Comparison of ENCODE assay signal across 9 cellular contexts in the genomic region with DNA sequence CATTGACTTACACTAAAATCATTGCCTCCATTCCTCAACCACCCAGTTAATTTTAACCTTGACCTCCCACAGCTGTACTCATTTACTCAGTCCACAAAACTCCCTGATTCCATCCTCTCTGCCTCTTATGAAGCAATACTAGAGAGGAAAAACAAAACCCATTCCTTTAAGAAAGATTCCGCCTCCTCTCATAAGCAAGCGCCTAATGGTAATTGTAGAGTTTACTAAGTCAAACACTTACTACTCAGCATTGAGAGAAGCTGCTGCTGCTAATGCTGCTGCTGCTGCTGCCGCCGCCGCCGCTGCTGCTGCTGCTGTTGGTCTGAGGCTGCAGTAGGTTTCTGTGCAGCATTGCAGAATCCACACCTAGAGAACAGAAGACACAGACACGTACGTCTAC. TPM values are rescaled to one million over a fixed set of nuclear protein-coding genes. Genes with fewer than 3 reads are reported as not detected.
DNase-seq lines count a peak whose midpoint lies in the region; ATAC-seq and TF ChIP-seq lines count a peak whose summit lies in the region.
"Had no signal": no experiment of that assay in that cellular context is flagged by ENCODE, and none has a peak within 500 bp of the region (broad histone marks: within the 10 kb centered on the region; RNA-seq: fewer than 3 reads in every experiment).

No MANE protein-coding gene starts in this region.

- H3K4me3 ChIP-seq in brain microvascular endothelial cell (ENCODE audit: low read depth, low read length), result peak overlapping the region; percentile 76
- no peak overlapping the region for H3K4me3 ChIP-seq in thyroid gland (replicated peaks in 1 of 3)

- in situ Hi-C loops in brain microvascular endothelial cell (cut with HindIII; ENCODE audit: low pct_ligation_motif_present, low sequenced_read_pairs), result no loop called here

- H3K36me3 ChIP-seq in brain microvascular endothelial cell (replicated peaks) (no peaks in the 10 kb centered on the region), thyroid gland (no peaks in the 10 kb centered on the region)

- ATAC-seq in left lobe of liver (peak; percentile 8), HG02840 (IDR thresholded peaks at IDR 0.05; ENCODE audit: low FRiP score, unreplicated experiment) (no peak), HG03342 (IDR thresholded peaks at IDR 0.05; ENCODE audit: unreplicated experiment) (no peak), GM21423 (IDR thresholded peaks at IDR 0.05; ENCODE audit: unreplicated experiment) (no peak)
- ATAC-seq: activated T-cell treated with anti-CD3 and anti-CD28 coated beads, Interleukin-2, amount 50 U/mL, for 72 hours had no signal

- intact Hi-C loops in thyroid gland (cut with DNase I), result loop anchor here (5.0 to 10.0 kb wide), 2 partner anchors 69 to 207 kb away; no protein-coding TSS in a partner anchor

- H3K27ac ChIP-seq in brain microvascular endothelial cell (peak overlapping the region; percentile 95), thyroid gland (peak overlapping the region; percentile 19 to 92 (median 88))

- no peaks in the 10 kb centered on the region for H3K9me3 ChIP-seq in thyroid gland

- H3K27me3 ChIP-seq in brain microvascular endothelial cell (replicated peaks), result no peaks in the 10 kb centered on the region
- no peaks in the 10 kb centered on the region for H3K27me3 ChIP-seq in thyroid gland

- peaks cover 21 to 26% of the 10 kb centered on the region in 2 donors for H3K4me1 ChIP-seq in thyroid gland

- TF ChIP-seq CTCF in brain microvascular endothelial cell (IDR thresholded peaks at IDR 0.05; ENCODE audit: low read depth, low read length, missing control alignments) (no peak), thyroid gland (IDR thresholded peaks at IDR 0.05) (no peak)

- DNase-seq in stimulated activated CD4-positive, alpha-beta T cell treated with anti-CD3 and anti-CD28 coated beads, Interleukin-4, amount 100 ng/mL, for 1 hour, result peak; percentile 17
- DNase-seq in stimulated activated CD4-positive, alpha-beta T cell treated with anti-CD3 and anti-CD28 coated beads, Interleukin-12 subunit alpha, Interleukin-12 subunit beta, amount 100 ng/mL, for 4 hours, result no peak
- DNase-seq in brain microvascular endothelial cell (peak; percentile 40), left lobe of liver (ENCODE audit: low spot score) (no peak), thyroid gland (peak; percentile 26 to 28)

- WGBS in thyroid gland, 2 donors, result 32 to 47% methylated on average over 8 of the region's 8 CpGs

- peak in 1 of 2 donors; percentile 46 for TF ChIP-seq POLR2A in thyroid gland (IDR thresholded peaks at IDR 0.05)

RNA-seq across cellular contexts. Expression of a gene that starts 2.1 kb away (rescaled TPM):
- 14.2 TPM for total RNA-seq in left lobe of liver
- total RNA-seq in thyroid gland, result 100 to 1,000 TPM; 257 to 644 (median 358) TPM

Comparison
In these comparisons a context has a peak if more than half of its experiments do, and no peak if none do; other contexts are left out.
1. DNase-seq: peak in stimulated activated CD4-positive, alpha-beta T cell treated with anti-CD3 and anti-CD28 coated beads, Interleukin-4, amount 100 ng/mL, for 1 hour (single experiment), brain microvascular endothelial cell (single experiment) and thyroid gland (2 of 2); none in stimulated activated CD4-positive, alpha-beta T cell treated with anti-CD3 and anti-CD28 coated beads, Interleukin-12 subunit alpha, Interleukin-12 subunit beta, amount 100 ng/mL, for 4 hours (single experiment) and left lobe of liver (single experiment).
2. RNA of a gene that starts 2.1 kb away (total RNA-seq): 257 to 644 TPM in thyroid gland; 14.2 TPM in left lobe of liver (single experiment); every median in the first group is over 10 times any median in the second.